Comparison of ENCODE assay signal across 15 cellular contexts in the genomic region with DNA sequence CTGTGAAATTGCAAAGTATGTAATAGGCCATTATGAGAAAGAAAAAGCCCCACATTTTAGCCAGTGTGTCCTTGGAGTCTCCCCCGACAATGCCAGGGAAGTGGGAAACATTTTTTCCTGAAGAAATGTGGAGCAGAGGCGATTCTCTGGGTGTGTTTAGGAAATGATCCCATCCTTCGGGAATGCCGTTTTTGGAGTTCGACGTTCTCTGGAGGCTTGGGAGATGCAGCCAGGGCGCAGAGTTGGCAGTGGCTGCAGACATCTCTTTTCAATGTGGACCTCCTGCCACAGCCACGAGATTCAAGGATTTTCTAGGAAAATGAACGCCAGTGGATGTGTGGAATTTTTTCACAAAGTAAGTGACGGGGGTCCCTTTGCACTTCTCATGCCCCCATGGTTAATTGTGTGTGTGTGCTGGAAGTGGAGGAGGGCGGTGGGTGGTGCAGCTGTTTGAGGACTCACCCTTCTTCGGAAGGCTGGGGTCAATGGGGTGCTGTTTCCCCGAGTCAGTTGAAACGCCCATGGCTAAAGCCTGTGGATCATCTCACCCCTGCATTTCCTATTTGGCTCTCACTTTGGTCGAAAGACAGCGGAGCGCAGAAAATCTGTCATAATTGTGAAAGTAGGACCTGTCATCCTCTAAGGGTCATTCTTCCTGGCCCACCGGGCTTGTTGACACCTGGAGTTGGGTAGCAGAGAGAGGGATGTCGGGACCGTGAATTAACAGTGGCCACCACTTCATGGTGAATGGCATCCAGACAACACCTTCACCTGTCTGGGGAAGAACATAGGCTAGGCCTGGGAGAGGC.
DNase-seq lines count a peak whose midpoint lies in the region; ATAC-seq, FAIRE-seq and TF ChIP-seq lines count a peak whose summit lies in the region.
"Had no signal": no experiment of that assay in that cellular context is flagged by ENCODE, and none has a peak within 500 bp of the region (broad histone marks: within the 10 kb centered on the region; RNA-seq: fewer than 3 reads in every experiment).

No MANE protein-coding gene starts in this region.

- ATAC-seq in heart right ventricle (peak in 3 of 8 donors; percentile 8 to 29 (median 28)), left cardiac atrium (no peak), foreskin keratinocyte (no peak), HG03342 (IDR thresholded peaks at IDR 0.05; ENCODE audit: unreplicated experiment) (no peak)

- no peak for DNase-seq in heart right ventricle
- DNase-seq in left cardiac atrium, result no peak
- peak; percentile 43 for DNase-seq in adipocyte (ENCODE audit: low read depth)
- no peak for DNase-seq in foreskin keratinocyte
- DNase-seq in urothelium cell line (ENCODE audit: low spot score), result peak; percentile 65
- DNase-seq in activated T-helper 1 cell treated with anti-CD3 and anti-CD28 coated beads, Interleukin-12 subunit alpha, Interleukin-12 subunit beta, Interleukin-2, Interleukin-4 antibody, amounts not matched to agents 30 ng/mL and 10 ng/mL and 1 ng/mL, durations not matched to agents 14 hours and 24 hours and 36 hours (ENCODE audit: low spot score), result no peak
- DNase-seq in NCI-H524 (lab: John Stamatoyannopoulos, UW), result no peak
- DNase-seq: activated naive CD4-positive, alpha-beta T cell treated with Interleukin-2 at 50 U/mL for 16 hours; Kasumi-1; NCI-H2029 treated with DMSO at 0.1 percent for 48 hours had no signal

- no peaks in the 10 kb centered on the region for H3K27me3 ChIP-seq in heart right ventricle
- H3K27me3 ChIP-seq in adipocyte (replicated peaks; ENCODE audit: control insufficient read depth, insufficient read depth, low read length), result no peaks in the 10 kb centered on the region
- no peaks in the 10 kb centered on the region for H3K27me3 ChIP-seq in foreskin keratinocyte
- H3K27me3 ChIP-seq: neural progenitor cell had no signal

- H3K36me3 ChIP-seq in heart right ventricle, result peaks cover 0 to 4% (median 0%) of the 10 kb centered on the region in 9 donors
- no peaks in the 10 kb centered on the region for H3K36me3 ChIP-seq in adipocyte (ENCODE audit: control insufficient read depth, insufficient read depth, low read length, severe bottlenecking)
- H3K36me3 ChIP-seq: neural progenitor cell, thoracic aorta had no signal

- TF ChIP-seq CTCF in heart right ventricle (IDR thresholded peaks at IDR 0.05) (no peak), foreskin keratinocyte (conservative IDR thresholded peaks at IDR 0.05) (no peak)

- intact Hi-C loops in heart right ventricle (cut with DNase I), result loop anchor here in 1 of 10 donors (1.0 kb wide), 1 partner anchor 94 kb away; no protein-coding TSS in a partner anchor
- intact Hi-C loops in left cardiac atrium (cut with DNase I), result no loop called here
- intact Hi-C loops in activated T-helper 1 cell treated with anti-CD3 and anti-CD28 coated beads, Interleukin-12 subunit alpha, Interleukin-12 subunit beta, Interleukin-2, Interleukin-4 antibody, amounts not matched to agents 30 ng/mL and 10 ng/mL and 1 ng/mL, durations not matched to agents 14 hours and 24 hours and 36 hours (cut with micrococcal nuclease), result no loop called here

- H3K9me3 ChIP-seq in heart right ventricle (no peaks in the 10 kb centered on the region), adipocyte (ENCODE audit: control insufficient read depth, low read length) (no peaks in the 10 kb centered on the region)
- H3K9me3 ChIP-seq: thoracic aorta had no signal

- no peaks in the 10 kb centered on the region for H3K27me3 Mint-ChIP-seq in activated T-helper 1 cell treated with anti-CD3 and anti-CD28 coated beads, Interleukin-12 subunit alpha, Interleukin-12 subunit beta, Interleukin-2, Interleukin-4 antibody, amounts not matched to agents 30 ng/mL and 10 ng/mL and 1 ng/mL, durations not matched to agents 14 hours and 24 hours and 36 hours (ENCODE audit: insufficient read depth)
- H3K27me3 Mint-ChIP-seq: central memory CD8-positive, alpha-beta T cell had no signal

- peak overlapping the region; percentile 3 for H3K9ac ChIP-seq in adipocyte (ENCODE audit: low read length)
- H3K9ac ChIP-seq: neural progenitor cell had no signal

- H3K4me3 Mint-ChIP-seq in activated T-helper 1 cell treated with anti-CD3 and anti-CD28 coated beads, Interleukin-12 subunit alpha, Interleukin-12 subunit beta, Interleukin-2, Interleukin-4 antibody, amounts not matched to agents 30 ng/mL and 10 ng/mL and 1 ng/mL, durations not matched to agents 14 hours and 24 hours and 36 hours, result no peak overlapping the region
- H3K4me3 Mint-ChIP-seq: central memory CD8-positive, alpha-beta T cell; neural progenitor cell had no signal

- H3K27ac ChIP-seq in heart right ventricle (peak overlapping the region in 8 of 10 donors; percentile 25 to 77 (median 46)), foreskin keratinocyte (peak overlapping the region; percentile 29)
- H3K27ac ChIP-seq: neural progenitor cell, SK-N-MC, thoracic aorta had no signal

- H3K4me1 ChIP-seq in heart right ventricle (peaks cover 0 to 72% (median 57%) of the 10 kb centered on the region in 9 donors), adipocyte (ENCODE audit: control insufficient read depth, insufficient read depth, low read length) (peaks cover 40% of the 10 kb centered on the region), foreskin keratinocyte (peaks cover 21% of the 10 kb centered on the region)

- H3K9me3 Mint-ChIP-seq in activated T-helper 1 cell treated with anti-CD3 and anti-CD28 coated beads, Interleukin-12 subunit alpha, Interleukin-12 subunit beta, Interleukin-2, Interleukin-4 antibody, amounts not matched to agents 30 ng/mL and 10 ng/mL and 1 ng/mL, durations not matched to agents 14 hours and 24 hours and 36 hours, result no peaks in the 10 kb centered on the region
- H3K9me3 Mint-ChIP-seq: central memory CD8-positive, alpha-beta T cell; neural progenitor cell had no signal

- FAIRE-seq in urothelium cell line (lab: Jason Lieb, UNC), result no peak

- H3K4me1 Mint-ChIP-seq in activated T-helper 1 cell treated with anti-CD3 and anti-CD28 coated beads, Interleukin-12 subunit alpha, Interleukin-12 subunit beta, Interleukin-2, Interleukin-4 antibody, amounts not matched to agents 30 ng/mL and 10 ng/mL and 1 ng/mL, durations not matched to agents 14 hours and 24 hours and 36 hours (ENCODE audit: low read depth), result peaks cover 52% of the 10 kb centered on the region

- H3K36me3 Mint-ChIP-seq in activated T-helper 1 cell treated with anti-CD3 and anti-CD28 coated beads, Interleukin-12 subunit alpha, Interleukin-12 subunit beta, Interleukin-2, Interleukin-4 antibody, amounts not matched to agents 30 ng/mL and 10 ng/mL and 1 ng/mL, durations not matched to agents 14 hours and 24 hours and 36 hours (ENCODE audit: low read depth), result peaks cover 2% of the 10 kb centered on the region

- H3K4me3 ChIP-seq in heart right ventricle, result peak overlapping the region in 1 of 10 donors; percentile 18
- H3K4me3 ChIP-seq in adipocyte (ENCODE audit: low read length), result no peak overlapping the region
- H3K4me3 ChIP-seq: neural progenitor cell, SK-N-MC, thoracic aorta had no signal

- no peak overlapping the region for H3K27ac Mint-ChIP-seq in activated T-helper 1 cell treated with anti-CD3 and anti-CD28 coated beads, Interleukin-12 subunit alpha, Interleukin-12 subunit beta, Interleukin-2, Interleukin-4 antibody, amounts not matched to agents 30 ng/mL and 10 ng/mL and 1 ng/mL, durations not matched to agents 14 hours and 24 hours and 36 hours
- H3K27ac Mint-ChIP-seq: neural progenitor cell had no signal

- 58 to 62% methylated on average over 20 of the region's 20 CpGs for WGBS in heart right ventricle, 2 donors

Comparison
In these comparisons a context has a peak if more than half of its experiments do, and no peak if none do; other contexts are left out.
1. DNase-seq: peak in adipocyte (single experiment) and urothelium cell line (single experiment); none in heart right ventricle (0 of 2), left cardiac atrium (single experiment), foreskin keratinocyte (0 of 2), activated T-helper 1 cell treated with anti-CD3 and anti-CD28 coated beads, Interleukin-12 subunit alpha, Interleukin-12 subunit beta, Interleukin-2, Interleukin-4 antibody, amounts not matched to agents 30 ng/mL and 10 ng/mL and 1 ng/mL, durations not matched to agents 14 hours and 24 hours and 36 hours (single experiment) and NCI-H524 (0 of 2).